21 cellular contexts compared by ENCODE assay signal in the genomic region with DNA sequence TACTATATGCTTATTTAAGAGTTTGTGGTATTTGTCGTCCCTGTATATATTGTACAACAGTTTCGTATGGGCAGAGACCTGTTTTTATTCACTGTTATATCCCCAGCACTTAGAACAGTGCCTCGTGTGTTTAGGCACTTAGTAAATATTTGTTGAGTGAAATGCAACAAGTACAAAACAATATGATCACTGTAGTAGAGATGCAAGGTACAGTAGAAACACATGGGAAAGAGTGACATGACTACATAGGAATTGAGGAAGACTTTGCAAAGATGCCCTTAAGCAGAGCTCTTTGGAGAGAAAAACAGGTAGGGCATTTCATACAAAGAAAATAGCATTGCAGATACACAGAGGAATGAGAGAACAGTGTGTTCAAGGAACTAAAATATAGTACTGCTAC.
"Had no signal": no experiment of that assay in that cellular context is flagged by ENCODE, and none has a peak within 500 bp of the region (broad histone marks: within the 10 kb centered on the region; RNA-seq: fewer than 3 reads in every experiment).

No MANE protein-coding gene starts in this region.

- H3K9ac ChIP-seq: parathyroid adenoma had no signal

- H3K27me3 ChIP-seq: colonic mucosa, gastrocnemius medialis, neutrophil, sigmoid colon, stomach, thyroid gland, vagina had no signal

- H3K9me3 ChIP-seq: colonic mucosa, gastrocnemius medialis, neutrophil, sigmoid colon, stomach, thyroid gland, vagina had no signal

- H3K4me1 ChIP-seq: colonic mucosa, parathyroid adenoma, sigmoid colon, thyroid gland had no signal

- DNase-seq: colonic mucosa; effector CD8-positive, alpha-beta T cell; endodermal cell; erythroblast; gastrocnemius medialis; head of caudate nucleus; sigmoid colon; stimulated activated CD4-positive, alpha-beta T cell treated with anti-CD3 and anti-CD28 coated beads, Interleukin-2, amount 100 ng/mL, for 24 hours; stimulated activated CD4-positive, alpha-beta T cell treated with anti-CD3 and anti-CD28 coated beads, Interleukin-4, amount 100 ng/mL, for 24 hours; stimulated activated naive CD4-positive, alpha-beta T cell treated with Interleukin-2 at 50 U/mL for 16 hours; stomach; thyroid gland; trophoblast cell had no signal

- H3K27ac ChIP-seq: colonic mucosa, gastrocnemius medialis, neutrophil, parathyroid adenoma, sigmoid colon, stomach, thyroid gland, vagina had no signal

- ATAC-seq: gastrocnemius medialis; left lobe of liver; natural killer cell treated with Interleukin-12 subunit alpha and Interleukin-12 subunit beta and Interleukin-15 and Interleukin-18, amount 100 ng/mL, for 72 hours; stimulated activated effector memory CD8-positive, alpha-beta T cell treated with anti-CD3 and anti-CD28 coated beads, Interleukin-12 subunit alpha, Interleukin-12 subunit beta, amount 100 ng/mL, for 72 hours had no signal

- H3K36me3 ChIP-seq: colonic mucosa, gastrocnemius medialis, neutrophil, sigmoid colon, thyroid gland, vagina had no signal

- H2AFZ ChIP-seq: parathyroid adenoma had no signal

- FAIRE-seq: keratinocyte had no signal

- H3K4me3 ChIP-seq: colonic mucosa, gastrocnemius medialis, lung, sigmoid colon, stomach, thyroid gland, vagina had no signal
